9 cellular contexts compared by ENCODE assay signal in genomic region chr19:3073159-3073563, GRCh38. TPM values are rescaled to one million over a fixed set of nuclear protein-coding genes. Genes with fewer than 3 reads are reported as not detected.
DNase-seq lines count a peak whose midpoint lies in the region; ATAC-seq and TF ChIP-seq lines count a peak whose summit lies in the region.
"Had no signal": no experiment of that assay in that cellular context is flagged by ENCODE, and none has a peak within 500 bp of the region (broad histone marks: within the 10 kb centered on the region; RNA-seq: fewer than 3 reads in every experiment).

No MANE protein-coding gene starts in this region.

- no peak overlapping the region for H3K4me2 ChIP-seq in MM.1S (ENCODE audit: low read depth, low read length)

- no peaks in the 10 kb centered on the region for H3K27me3 ChIP-seq in HAP-1 (ENCODE audit: low read depth)
- no peaks in the 10 kb centered on the region for H3K27me3 ChIP-seq in psoas muscle (ENCODE audit: insufficient read depth in 3 of 3, low read length in 2 of 3)
- H3K27me3 ChIP-seq in MM.1S (replicated peaks; ENCODE audit: insufficient read depth, low read length): peaks cover 35% of the 10 kb centered on the region
- H3K27me3 ChIP-seq: cardiac muscle cell had no signal

- H3K4me3 ChIP-seq in HAP-1 (no peak overlapping the region), coronary artery (no peak overlapping the region), psoas muscle (no peak overlapping the region), MM.1S (ENCODE audit: low read length) (no peak overlapping the region)
- H3K4me3 ChIP-seq: cardiac muscle cell had no signal

- H3K27ac ChIP-seq in coronary artery (no peak overlapping the region), psoas muscle (peak overlapping the region; percentile 32), MM.1S (ENCODE audit: low read length) (no peak overlapping the region)
- H3K27ac ChIP-seq: cardiac muscle cell had no signal

- intact Hi-C loops in psoas muscle (cut with DNase I): loop anchor here in 1 of 2 donors (10.0 kb wide), 1 partner anchor 52 kb away; no protein-coding TSS in a partner anchor

- TF ChIP-seq CTCF in coronary artery (IDR thresholded peaks at IDR 0.05) (no peak), psoas muscle (IDR thresholded peaks at IDR 0.05) (no peak), MM.1S (IDR thresholded peaks at IDR 0.05; ENCODE audit: low read length) (no peak)

- ATAC-seq in psoas muscle: peak; percentile 87 to 92 (median 90)
- no peak for ATAC-seq in stimulated activated naive CD8-positive, alpha-beta T cell treated with anti-CD3 and anti-CD28 coated beads, Interleukin-15, Interleukin-2, amounts not matched to agents 100 U/mL and 50 U/mL, for 24 hours
- ATAC-seq in GM19397 (IDR thresholded peaks at IDR 0.05; ENCODE audit: unreplicated experiment): no peak

- no peak overlapping the region for H3K9ac ChIP-seq in MM.1S (ENCODE audit: low read length)

- peaks cover 10% of the 10 kb centered on the region for H3K4me1 ChIP-seq in HAP-1
- H3K4me1 ChIP-seq in psoas muscle: peaks cover 16% of the 10 kb centered on the region
- H3K4me1 ChIP-seq in MM.1S (ENCODE audit: low read length): no peaks in the 10 kb centered on the region

- WGBS in psoas muscle, 3 donors: 19 to 25% (median 25%) methylated on average over 3 of the region's 3 CpGs

- no peaks in the 10 kb centered on the region for H4K20me1 ChIP-seq in MM.1S (ENCODE audit: insufficient read depth, low read length)

- in situ Hi-C loops in HAP-1 (cut with MboI; ENCODE audit: low sequenced_read_pairs): no loop called here

- H3K9me2 ChIP-seq in MM.1S (replicated peaks; ENCODE audit: insufficient read depth, low read length): no peaks in the 10 kb centered on the region

- no peaks in the 10 kb centered on the region for H3F3A ChIP-seq in MM.1S (ENCODE audit: insufficient read depth, low read length)

- no peaks in the 10 kb centered on the region for H3K36me3 ChIP-seq in HAP-1 (replicated peaks)
- no peaks in the 10 kb centered on the region for H3K36me3 ChIP-seq in psoas muscle (ENCODE audit: insufficient read depth in 1 of 2, low read depth in 1 of 2)
- H3K36me3 ChIP-seq in MM.1S (replicated peaks; ENCODE audit: insufficient read depth, low read length): no peaks in the 10 kb centered on the region
- H3K36me3 ChIP-seq: cardiac muscle cell had no signal

- no peaks in the 10 kb centered on the region for H3K79me2 ChIP-seq in MM.1S (ENCODE audit: low read length)

- H2AFZ ChIP-seq in MM.1S (ENCODE audit: low read length): no peak overlapping the region

- H3K9me3 ChIP-seq in HAP-1 (no peaks in the 10 kb centered on the region), psoas muscle (no peaks in the 10 kb centered on the region), MM.1S (replicated peaks; ENCODE audit: insufficient read depth, low read length) (no peaks in the 10 kb centered on the region)

- DNase-seq in HAP-1 (ENCODE audit: low spot score in 2 of 2): peak; percentile 90 to 98
- DNase-seq in NCI-H345 (lab: John Stamatoyannopoulos, UW): peak; percentile 50
- DNase-seq in coronary artery (ENCODE audit: low spot score): peak; percentile 65
- peak in 1 of 2 donors; percentile 78 for DNase-seq in psoas muscle
- no peak for DNase-seq in stimulated activated naive CD8-positive, alpha-beta T cell treated with anti-CD3 and anti-CD28 coated beads, Interleukin-15, Interleukin-2, amounts not matched to agents 100 U/mL and 50 U/mL, for 24 hours
- DNase-seq in MM.1S: no peak
- no peak for DNase-seq in NCI-H526 treated with DMSO at 0.1 percent for 48 hours (lab: John Stamatoyannopoulos, UW)

RNA-seq across cellular contexts. Expression of gene TLE5, which starts 10.9 kb away (rescaled TPM):
- 100 to 1,000 TPM; 390 to 607 (median 551) TPM for total RNA-seq in psoas muscle
- 100 to 1,000 TPM; 450 to 786 (median 780) TPM for polyA plus RNA-seq in psoas muscle

RNA-seq across cellular contexts. Expression of gene GNA11, which starts 21.0 kb away (rescaled TPM):
- 10 to 100 TPM; 46.7 to 62.4 (median 52.0) TPM for total RNA-seq in psoas muscle
- polyA plus RNA-seq in psoas muscle: 10 to 100 TPM; 32.9 to 85.2 (median 33.4) TPM

RNA-seq across cellular contexts. Expression of gene TLE2, which starts 44.1 kb away (rescaled TPM):
- total RNA-seq in psoas muscle: 10 to 100 TPM; 28.6 to 42.5 (median 36.1) TPM
- 10 to 100 TPM; 23.5 to 35.1 (median 31.8) TPM for polyA plus RNA-seq in psoas muscle

Comparison
In these comparisons a context has a peak if more than half of its experiments do, and no peak if none do; other contexts are left out.
1. DNase-seq: peak in HAP-1 (2 of 2), NCI-H345 (single experiment) and coronary artery (single experiment); none in stimulated activated naive CD8-positive, alpha-beta T cell treated with anti-CD3 and anti-CD28 coated beads, Interleukin-15, Interleukin-2, amounts not matched to agents 100 U/mL and 50 U/mL, for 24 hours (single experiment), MM.1S (single experiment) and NCI-H526 treated with DMSO at 0.1 percent for 48 hours (single experiment).
2. ATAC-seq: peak in psoas muscle (4 of 4); none in stimulated activated naive CD8-positive, alpha-beta T cell treated with anti-CD3 and anti-CD28 coated beads, Interleukin-15, Interleukin-2, amounts not matched to agents 100 U/mL and 50 U/mL, for 24 hours (single experiment) and GM19397 (single experiment).